8 cellular contexts compared by ENCODE assay signal in the genomic region with DNA sequence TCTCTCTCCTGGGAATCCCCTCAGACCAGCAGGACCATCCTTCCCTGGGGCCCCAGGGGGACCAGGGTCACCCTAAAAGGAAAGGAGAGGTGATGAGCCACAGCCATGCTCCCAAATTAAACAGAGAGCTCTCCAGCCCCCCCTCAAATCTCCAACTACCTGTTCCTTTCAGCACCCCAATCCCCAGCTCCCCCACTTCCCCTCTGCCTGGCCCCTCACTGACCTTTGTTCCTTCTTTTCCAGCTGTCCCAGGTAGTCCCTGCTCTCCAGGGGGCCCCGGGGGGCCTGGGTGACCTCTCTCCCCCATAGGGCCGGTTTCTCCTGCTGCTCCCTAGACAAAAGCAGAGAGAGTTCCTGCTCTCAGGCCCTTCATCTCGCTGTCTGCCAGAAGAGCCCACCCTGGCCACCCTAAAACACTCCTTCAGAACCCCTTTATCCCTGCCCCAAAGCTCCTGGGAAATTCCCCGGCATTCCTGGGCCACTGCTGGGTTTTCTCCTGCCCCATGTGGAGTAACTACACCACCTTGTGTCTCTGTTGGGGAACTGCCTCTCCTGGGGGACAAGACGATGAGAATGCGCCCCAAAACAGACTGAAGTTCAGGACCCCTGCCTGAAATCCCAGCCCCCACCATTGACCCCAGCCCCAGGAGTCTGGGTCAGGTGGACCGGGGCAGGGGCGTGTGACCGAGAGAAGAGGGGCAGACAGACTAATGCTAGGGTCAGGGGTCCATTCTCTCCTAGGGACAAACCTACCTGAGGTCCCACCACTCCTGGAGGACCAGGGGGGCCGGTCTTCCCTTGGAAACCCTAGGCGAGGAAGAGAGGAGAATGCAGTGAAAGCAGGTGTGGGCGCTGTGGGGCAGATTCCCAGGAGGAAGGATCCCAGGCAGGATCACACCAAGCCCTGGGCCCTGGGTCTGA. TPM values are rescaled to one million over a fixed set of nuclear protein-coding genes. Genes with fewer than 3 reads are reported as not detected.
DNase-seq lines count a peak whose midpoint lies in the region; ATAC-seq, FAIRE-seq and TF ChIP-seq lines count a peak whose summit lies in the region.

No MANE protein-coding gene starts in this region.

- H3K27me3 ChIP-seq in BLaER1 treated with 17β-estradiol and CSF1 and Interleukin-3, amounts not matched to agents 10 nM and 100 nM = no peaks in the 10 kb centered on the region
- no peaks in the 10 kb centered on the region for H3K27me3 ChIP-seq in body of pancreas
- H3K27me3 ChIP-seq in lower lobe of right lung (ENCODE audit: low read depth) = no peaks in the 10 kb centered on the region

- intact Hi-C loops in body of pancreas (cut with DNase I) = no loop called here
- intact Hi-C loops in lower lobe of right lung (cut with DNase I) = no loop called here

- H3K9me3 ChIP-seq in BLaER1 treated with 17β-estradiol and CSF1 and Interleukin-3, amounts not matched to agents 10 nM and 100 nM (replicated peaks in 1 of 11) = no peaks in the 10 kb centered on the region
- H3K9me3 ChIP-seq in body of pancreas (no peaks in the 10 kb centered on the region), lower lobe of right lung (no peaks in the 10 kb centered on the region)

- no peak for FAIRE-seq in RCC 7860 (lab: Jason Lieb, UNC)

- peak overlapping the region in 7 of 11 experiments; percentile 8 to 54 (median 40); a peak in 10 of 22 replicates for H3K9ac ChIP-seq in BLaER1 treated with 17β-estradiol and CSF1 and Interleukin-3, amounts not matched to agents 10 nM and 100 nM

- ATAC-seq in body of pancreas (peak; percentile 46), lower lobe of right lung (peak in 1 of 2 donors; percentile 44), HG02588 (IDR thresholded peaks at IDR 0.05; ENCODE audit: unreplicated experiment) (no peak)

- peak in 6 of 7 experiments; percentile 21 to 58 (median 44) for TF ChIP-seq CTCF in body of pancreas (IDR thresholded peaks at IDR 0.05)
- peak; percentile 45 for TF ChIP-seq CTCF in lower lobe of right lung (IDR thresholded peaks at IDR 0.05)

- peaks cover 22 to 93% (median 85%) of the 10 kb centered on the region in 10 experiments for H3K4me1 ChIP-seq in BLaER1 treated with 17β-estradiol and CSF1 and Interleukin-3, amounts not matched to agents 10 nM and 100 nM
- H3K4me1 ChIP-seq in body of pancreas (no peaks in the 10 kb centered on the region), lower lobe of right lung (no peaks in the 10 kb centered on the region)

- WGBS in body of pancreas, 2 donors = 28 to 30% methylated on average over 8 to 12 of the region's 12 CpGs

- H3K27ac ChIP-seq in BLaER1 treated with 17β-estradiol and CSF1 and Interleukin-3, amounts not matched to agents 10 nM and 100 nM = no peak overlapping the region
- H3K27ac ChIP-seq in body of pancreas = no peak overlapping the region
- H3K27ac ChIP-seq in lower lobe of right lung = no peak overlapping the region

- TF ChIP-seq POLR2A in body of pancreas (IDR thresholded peaks at IDR 0.05) = no peak

- H4K20me1 ChIP-seq in BLaER1 treated with 17β-estradiol and CSF1 and Interleukin-3, amounts not matched to agents 10 nM and 100 nM = no peaks in the 10 kb centered on the region

- DNase-seq in HT-29 (ENCODE audit: low spot score) = peak; percentile 41
- DNase-seq in body of pancreas = peak in 1 of 4 donors; percentile 24
- DNase-seq in lower lobe of right lung = no peak
- no peak for DNase-seq in RCC 7860 (ENCODE audit: low spot score)
- DNase-seq in ecto neural progenitor cell (ENCODE audit: low spot score) = no peak
- DNase-seq in NCI-H510A treated with DMSO at 0.1 percent for 48 hours (lab: John Stamatoyannopoulos, UW) = no peak

- H3K36me3 ChIP-seq in BLaER1 treated with 17β-estradiol and CSF1 and Interleukin-3, amounts not matched to agents 10 nM and 100 nM = no peaks in the 10 kb centered on the region
- H3K36me3 ChIP-seq in body of pancreas (replicated peaks in 1 of 2; ENCODE audit: insufficient read depth in 1 of 2, low read depth in 2 of 2) (no peaks in the 10 kb centered on the region), lower lobe of right lung (no peaks in the 10 kb centered on the region)

- peak overlapping the region; percentile 8 to 93 (median 86); a peak in 20 of 22 replicates for H3K4me2 ChIP-seq in BLaER1 treated with 17β-estradiol and CSF1 and Interleukin-3, amounts not matched to agents 10 nM and 100 nM

- no peak overlapping the region; a peak in 1 of 20 replicates for H3K4me3 ChIP-seq in BLaER1 treated with 17β-estradiol and CSF1 and Interleukin-3, amounts not matched to agents 10 nM and 100 nM
- no peak overlapping the region for H3K4me3 ChIP-seq in body of pancreas
- no peak overlapping the region for H3K4me3 ChIP-seq in lower lobe of right lung

RNA-seq across cellular contexts. Expression of a gene that starts 19.7 kb away (rescaled TPM):
- 0.31 and 0.47 TPM in 2 replicates for total RNA-seq in HT-29 (2014; rRNA removed; shearing (Covaris generic))
- total RNA-seq in body of pancreas (1 to 10 TPM in 1 of 2 donors, under 1 TPM in 1; 0.78 to 2.3 TPM), lower lobe of right lung (0.77 TPM)

RNA-seq across cellular contexts. Expression of a gene that starts 27.9 kb away (rescaled TPM):
- 28.1 and 32.9 TPM in 2 replicates for total RNA-seq in HT-29 (2014; rRNA removed; shearing (Covaris generic))
- total RNA-seq in body of pancreas (10 to 100 TPM; 17.1 to 21.0 TPM), lower lobe of right lung (47.4 TPM)

RNA-seq across cellular contexts. Expression of a gene that starts 28.1 kb away (rescaled TPM):
- 131 and 147 TPM in 2 replicates for total RNA-seq in HT-29 (2014; rRNA removed; shearing (Covaris generic))
- total RNA-seq in body of pancreas (10 to 100 TPM; 57.3 to 67.9 TPM), lower lobe of right lung (76.0 TPM)

RNA-seq across cellular contexts. Expression of a gene that starts 31.9 kb away (rescaled TPM):
- total RNA-seq in HT-29 (2014; rRNA removed; shearing (Covaris generic)) = 28.0 and 35.8 TPM in 2 replicates
- 10 to 100 TPM; 19.1 to 29.1 TPM for total RNA-seq in body of pancreas
- 13.3 TPM for total RNA-seq in lower lobe of right lung

RNA-seq across cellular contexts. Expression of a gene that starts 35.7 kb away (rescaled TPM):
- 36.1 and 37.2 TPM in 2 replicates for total RNA-seq in HT-29 (2014; rRNA removed; shearing (Covaris generic))
- total RNA-seq in body of pancreas (10 to 100 TPM; 11.2 to 28.3 TPM), lower lobe of right lung (43.1 TPM)
